Comparison of ENCODE assay signal across 15 cellular contexts in the genomic region with DNA sequence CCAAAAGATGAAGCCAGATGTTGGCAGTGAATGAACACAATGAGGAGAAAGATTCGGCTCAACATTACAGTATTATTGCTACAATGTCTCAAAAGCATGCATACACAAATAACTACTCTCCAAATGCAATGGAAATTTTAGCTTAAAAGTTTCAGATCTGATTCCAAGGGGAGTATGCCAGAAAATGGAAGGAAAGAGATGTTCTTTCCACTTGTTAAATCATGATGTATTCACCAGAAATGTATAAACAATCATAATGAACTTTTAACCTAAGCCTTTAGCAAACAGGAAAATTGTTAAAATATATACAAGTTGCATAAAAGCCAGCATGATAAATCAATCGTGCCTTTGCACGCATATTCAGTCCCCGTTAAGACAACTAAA.
DNase-seq lines count a peak whose midpoint lies in the region; ATAC-seq and TF ChIP-seq lines count a peak whose summit lies in the region.
"Had no signal": no experiment of that assay in that cellular context is flagged by ENCODE, and none has a peak within 500 bp of the region (broad histone marks: within the 10 kb centered on the region; RNA-seq: fewer than 3 reads in every experiment).

No MANE protein-coding gene starts in this region.

- intact Hi-C loops in left lung (cut with DNase I) = no loop called here

- peak; percentile 34 for ATAC-seq in left lung
- ATAC-seq: activated CD8-positive, alpha-beta T cell treated with anti-CD3 and anti-CD28 coated beads, Interleukin-2, amount 10 ng/mL, durations not matched to agents 7 days and 5 days; GM12878; natural killer cell treated with Interleukin-12 subunit alpha and Interleukin-12 subunit beta and Interleukin-15 and Interleukin-18, amount 100 ng/mL, for 72 hours had no signal

- H3K4me3 ChIP-seq in HFF-Myc (replicated peaks; ENCODE audit: low read depth, low read length) (no peak overlapping the region), choroid plexus epithelial cell (ENCODE audit: low read depth, low read length) (no peak overlapping the region), left lung (no peak overlapping the region), urinary bladder (ENCODE audit: low read depth, low read length) (no peak overlapping the region), coronary artery (no peak overlapping the region), suprapubic skin (no peak overlapping the region)
- H3K4me3 ChIP-seq: GM12878 had no signal

- H3K27ac ChIP-seq in left lung (peak overlapping the region in 1 of 2 donors; percentile 40), urinary bladder (ENCODE audit: low read depth) (peak overlapping the region; percentile 10), coronary artery (peak overlapping the region in 1 of 2 donors; percentile 53), suprapubic skin (no peak overlapping the region)

- H3K9me3 ChIP-seq in left lung (no peaks in the 10 kb centered on the region), suprapubic skin (no peaks in the 10 kb centered on the region)

- no peak for TF ChIP-seq POLR2A in suprapubic skin (IDR thresholded peaks at IDR 0.05)

- no peak for TF ChIP-seq EP300 in suprapubic skin (IDR thresholded peaks at IDR 0.05)

- TF ChIP-seq CTCF in HFF-Myc (IDR thresholded peaks at IDR 0.05; ENCODE audit: low read depth, low read length, missing control alignments) (no peak), choroid plexus epithelial cell (conservative IDR thresholded peaks at IDR 0.05; ENCODE audit: low read depth, low read length) (no peak), left lung (IDR thresholded peaks at IDR 0.05) (no peak), coronary artery (IDR thresholded peaks at IDR 0.05) (no peak), suprapubic skin (IDR thresholded peaks at IDR 0.05) (no peak)

- H3K4me1 ChIP-seq in left lung (peaks cover 0 to 10% of the 10 kb centered on the region in 2 donors), urinary bladder (ENCODE audit: insufficient read depth) (no peaks in the 10 kb centered on the region), suprapubic skin (no peaks in the 10 kb centered on the region)

- no peaks in the 10 kb centered on the region for H3K27me3 ChIP-seq in left lung
- H3K27me3 ChIP-seq in suprapubic skin = no peaks in the 10 kb centered on the region

- peak; percentile 29 for DNase-seq in HFF-Myc (ENCODE audit: extremely low read depth, low read depth)
- DNase-seq in choroid plexus epithelial cell (ENCODE audit: low read depth) = peak; percentile 62
- no peak for DNase-seq in left lung
- no peak for DNase-seq in coronary artery (ENCODE audit: low spot score)
- DNase-seq in DMS79 treated with DMSO at 0.1 percent for 48 hours (lab: John Stamatoyannopoulos, UW) = no peak
- no peak for DNase-seq in suprapubic skin (ENCODE audit: low spot score in 2 of 2)
- DNase-seq: activated CD8-positive, alpha-beta T cell treated with anti-CD3 and anti-CD28 coated beads, Interleukin-2, amount 10 ng/mL, durations not matched to agents 7 days and 5 days; CD4-positive, alpha-beta T cell; NCI-H2107; retina; RPMI8226; substantia nigra had no signal

- 38% methylated on average over 4 of the region's 4 CpGs for WGBS in urinary bladder
- WGBS in suprapubic skin = 69% methylated on average over 4 of the region's 4 CpGs

- peaks cover 0 to 60% of the 10 kb centered on the region in 2 donors for H3K36me3 ChIP-seq in left lung
- peaks cover 7% of the 10 kb centered on the region for H3K36me3 ChIP-seq in urinary bladder (ENCODE audit: insufficient read depth)
- peaks cover 47% of the 10 kb centered on the region for H3K36me3 ChIP-seq in suprapubic skin

Comparison
In these comparisons a context has a peak if more than half of its experiments do, and no peak if none do; other contexts are left out.
1. DNase-seq: peak in HFF-Myc (single experiment) and choroid plexus epithelial cell (single experiment); none in left lung (0 of 2), coronary artery (single experiment), DMS79 treated with DMSO at 0.1 percent for 48 hours (single experiment) and suprapubic skin (0 of 2).